11 cellular contexts compared by ENCODE assay signal in genomic region chr17:65058151-65058550, GRCh38. TPM values are rescaled to one million over a fixed set of nuclear protein-coding genes. Genes with fewer than 3 reads are reported as not detected.
DNase-seq lines count a peak whose midpoint lies in the region; ATAC-seq and TF ChIP-seq lines count a peak whose summit lies in the region.
"Had no signal": no experiment of that assay in that cellular context is flagged by ENCODE, and none has a peak within 500 bp of the region (broad histone marks: within the 10 kb centered on the region; RNA-seq: fewer than 3 reads in every experiment).

No MANE protein-coding gene starts in this region.

- no peak overlapping the region for H3K27ac ChIP-seq in H9 (ENCODE audit: insufficient read length, low read depth, low read length)
- H3K27ac ChIP-seq in gastrocnemius medialis = peak overlapping the region; percentile 98 to 100 (median 99)

- H3K4me2 ChIP-seq in H9 (ENCODE audit: insufficient read depth, insufficient read length, low read length) = no peak overlapping the region

- peak overlapping the region in 1 of 3 experiments; percentile 77; a peak in 1 of 7 replicates for H3K27ac Mint-ChIP-seq in H9
- H3K27ac Mint-ChIP-seq in activated CD8-positive, alpha-beta T cell treated with anti-CD3 and anti-CD28 coated beads for 36 hours = no peak overlapping the region
- peak overlapping the region; percentile 94 to 99 (median 98) for H3K27ac Mint-ChIP-seq in immature natural killer cell

- no peak overlapping the region for H2BK120ac ChIP-seq in H9 (ENCODE audit: low read depth, low read length, poor library complexity, severe bottlenecking)

- DNase-seq in H9 (no peak), immature natural killer cell (no peak), gastrocnemius medialis (no peak), SW 1271 (lab: John Stamatoyannopoulos, UW) (no peak), NCI-H226 (no peak), NCI-H345 (lab: John Stamatoyannopoulos, UW) (no peak)
- DNase-seq in activated CD8-positive, alpha-beta T cell treated with anti-CD3 and anti-CD28 coated beads for 36 hours = no peak
- no peak for DNase-seq in stimulated activated CD4-positive, alpha-beta T cell treated with anti-CD3 and anti-CD28 coated beads, Interleukin-2, amount 100 ng/mL, for 24 hours
- DNase-seq: activated CD4-positive, alpha-beta T cell treated with anti-CD3 and anti-CD28 coated beads for 1 hour; central memory CD4-positive, alpha-beta T cell; tibial artery had no signal

- H3K4me1 ChIP-seq in H9 (ENCODE audit: insufficient read depth, low read length) = peaks cover 5% of the 10 kb centered on the region; the same call in 1 of the 2 replicates
- peaks cover 29 to 34% of the 10 kb centered on the region in 2 donors for H3K4me1 ChIP-seq in gastrocnemius medialis

- TF ChIP-seq POLR2A in gastrocnemius medialis (IDR thresholded peaks at IDR 0.05) = no peak

- H3K4ac ChIP-seq in H9 (ENCODE audit: low read depth, low read length) = no peak overlapping the region

- H4K91ac ChIP-seq in H9 (ENCODE audit: insufficient read length, low read depth, low read length) = no peak overlapping the region

- intact Hi-C loops in activated CD8-positive, alpha-beta T cell treated with anti-CD3 and anti-CD28 coated beads for 36 hours (cut with micrococcal nuclease) = loop anchor here (5.0 kb wide), 1 partner anchor 36 kb away; no protein-coding TSS in a partner anchor
- intact Hi-C loops in gastrocnemius medialis (cut with DNase I; ENCODE audit: low total_unique reads) = loop anchor here (10.0 kb wide), 2 partner anchors 497 to 913 kb away; no protein-coding TSS in a partner anchor

- H3K4me3 Mint-ChIP-seq in H9 (peak overlapping the region; percentile 76 to 82; a peak in 4 of 5 replicates), immature natural killer cell (peak overlapping the region; percentile 55 to 99 (median 97))
- H3K4me3 Mint-ChIP-seq in activated CD8-positive, alpha-beta T cell treated with anti-CD3 and anti-CD28 coated beads for 36 hours = peak overlapping the region; percentile 88

- POLR2A ChIA-PET in activated CD8-positive, alpha-beta T cell treated with anti-CD3 and anti-CD28 coated beads for 36 hours (lab: Charles Lee) = interaction anchor here (0.5 to 1.2 kb wide), 3 partner anchors 11 to 76 kb away, joined by 3 to 4 read pairs (median 3); no protein-coding TSS in a partner anchor

- CTCF ChIA-PET in activated CD8-positive, alpha-beta T cell treated with anti-CD3 and anti-CD28 coated beads for 36 hours (lab: Charles Lee) = interaction anchor here (0.9 to 1.6 kb wide), 4 partner anchors 18 to 96 kb away, joined by 3 to 8 read pairs (median 4); no protein-coding TSS in a partner anchor

- no peaks in the 10 kb centered on the region for H3K79me1 ChIP-seq in H9 (ENCODE audit: insufficient read depth, low read depth, low read length, poor library complexity, severe bottlenecking)

- H3K23me2 ChIP-seq in H9 (ENCODE audit: insufficient read length, low read depth, low read length, poor library complexity, severe bottlenecking) = peaks cover 9% of the 10 kb centered on the region

- no peaks in the 10 kb centered on the region for H3K9me3 ChIP-seq in H9 (ENCODE audit: control insufficient read depth, low read depth, low read length)
- H3K9me3 ChIP-seq in gastrocnemius medialis = no peaks in the 10 kb centered on the region
- H3K9me3 ChIP-seq: tibial artery had no signal

- no peak overlapping the region for H3K9ac ChIP-seq in H9 (ENCODE audit: extremely low read depth, insufficient read length, low read length)

- no peak for ATAC-seq in activated CD8-positive, alpha-beta T cell treated with anti-CD3 and anti-CD28 coated beads for 36 hours
- ATAC-seq in gastrocnemius medialis = no peak

- H3K9me3 Mint-ChIP-seq in H9 (0 out of 5 replicates have a peak, but pooled peaks cover 0 to 5% of the 10 kb centered on the region in 2 experiments), immature natural killer cell (no peaks in the 10 kb centered on the region)
- H3K9me3 Mint-ChIP-seq in activated CD8-positive, alpha-beta T cell treated with anti-CD3 and anti-CD28 coated beads for 36 hours = no peaks in the 10 kb centered on the region

- no peak overlapping the region for H3K18ac ChIP-seq in H9 (ENCODE audit: insufficient read length, low read depth, low read length)

- H3K14ac ChIP-seq in H9 (ENCODE audit: insufficient read depth, low read length) = no peak overlapping the region

- no peak overlapping the region for H3T11ph ChIP-seq in H9 (ENCODE audit: low read length)

- no peaks in the 10 kb centered on the region for H3K27me3 ChIP-seq in H9 (ENCODE audit: insufficient read depth, low read length)
- H3K27me3 ChIP-seq in gastrocnemius medialis = no peaks in the 10 kb centered on the region
- H3K27me3 ChIP-seq: tibial artery had no signal

- H3K23ac ChIP-seq in H9 (ENCODE audit: insufficient read length, low read depth, low read length) = no peak overlapping the region

- WGBS in H9 (ENCODE audit: extremely low coverage, insufficient read length, low lambda C conversion rate) = no CpG with 5 or more reads among the region's 7 CpGs

- H4K20me1 ChIP-seq in H9 (ENCODE audit: control insufficient read depth, insufficient read depth, insufficient read length) = no peaks in the 10 kb centered on the region

- in situ Hi-C loops in gastrocnemius medialis (cut with MboI; ENCODE audit: low sequenced_read_pairs in 4 of 4) = loop anchor here in 1 of 4 donors (10.0 kb wide), 1 partner anchor 83 kb away; no protein-coding TSS in a partner anchor

- H2AFZ ChIP-seq in H9 (ENCODE audit: low read length) = no peak overlapping the region

- TF ChIP-seq CTCF in H9 (conservative IDR thresholded peaks at IDR 0.05) = no peak
- no peak for TF ChIP-seq CTCF in activated CD8-positive, alpha-beta T cell treated with anti-CD3 and anti-CD28 coated beads for 36 hours (IDR thresholded peaks at IDR 0.05)
- TF ChIP-seq CTCF in gastrocnemius medialis (IDR thresholded peaks at IDR 0.05 in 4 of 5, conservative IDR thresholded peaks at IDR 0.05 in 1 of 5) = no peak

- H2BK12ac ChIP-seq in H9 (ENCODE audit: insufficient read length, low read depth, low read length) = no peak overlapping the region

- H4K5ac ChIP-seq in H9 (ENCODE audit: insufficient read length, low read depth, low read length) = no peak overlapping the region

- no peak overlapping the region for H2BK15ac ChIP-seq in H9 (ENCODE audit: low read depth, low read length)

- no peaks in the 10 kb centered on the region; the same call in 1 of the 2 replicates for H3K27me3 Mint-ChIP-seq in H9 (ENCODE audit: low read depth)
- H3K27me3 Mint-ChIP-seq in activated CD8-positive, alpha-beta T cell treated with anti-CD3 and anti-CD28 coated beads for 36 hours = no peaks in the 10 kb centered on the region
- H3K27me3 Mint-ChIP-seq in immature natural killer cell (ENCODE audit: low read depth in 3 of 3) = peaks cover 9 to 30% (median 12%) of the 10 kb centered on the region in 3 donors

- H2BK20ac ChIP-seq in H9 (ENCODE audit: low read depth, low read length, poor library complexity, severe bottlenecking) = no peak overlapping the region

- H3K56ac ChIP-seq in H9 (ENCODE audit: insufficient read length, low read depth, low read length) = no peak overlapping the region

- H3K4me1 Mint-ChIP-seq in H9 (peaks cover 53 to 67% of the 10 kb centered on the region in 2 experiments), immature natural killer cell (peaks cover 41 to 46% of the 10 kb centered on the region in 2 donors)
- H3K4me1 Mint-ChIP-seq in activated CD8-positive, alpha-beta T cell treated with anti-CD3 and anti-CD28 coated beads for 36 hours (ENCODE audit: low read depth) = peaks cover 21% of the 10 kb centered on the region

- H3K36me3 Mint-ChIP-seq in H9 (ENCODE audit: insufficient read depth in 1 of 3, low read depth in 3 of 3) (peaks cover 3 to 7% (median 5%) of the 10 kb centered on the region in 3 experiments), immature natural killer cell (peaks cover 0 to 5% (median 0%) of the 10 kb centered on the region in 3 donors)
- peaks cover 26% of the 10 kb centered on the region for H3K36me3 Mint-ChIP-seq in activated CD8-positive, alpha-beta T cell treated with anti-CD3 and anti-CD28 coated beads for 36 hours (ENCODE audit: low read depth)

- H3K4me3 ChIP-seq in gastrocnemius medialis = no peak overlapping the region

- peaks cover 0 to 5% of the 10 kb centered on the region in 2 donors for H3K36me3 ChIP-seq in gastrocnemius medialis

- no peak overlapping the region for H2AK5ac ChIP-seq in H9 (ENCODE audit: insufficient read length, low read length)

- no peak overlapping the region for H4K8ac ChIP-seq in H9 (replicated peaks; ENCODE audit: insufficient read length, low read depth, low read length)

- H2BK5ac ChIP-seq in H9 (ENCODE audit: insufficient read length, low read length) = no peak overlapping the region

- peaks cover 10% of the 10 kb centered on the region for H3K79me2 ChIP-seq in H9 (ENCODE audit: insufficient read depth, low read length)

RNA-seq across cellular contexts. Expression of gene GNA13, which starts 1.6 kb away (rescaled TPM):
- total RNA-seq in H9 (2021) (52.2 and 57.4 TPM in 2 replicates), gastrocnemius medialis (100 to 1,000 TPM in 3 of 4 donors, 10 to 100 TPM in 1; 87.7 to 146 (median 103) TPM)
- total RNA-seq in activated CD8-positive, alpha-beta T cell treated with anti-CD3 and anti-CD28 coated beads for 36 hours = 10 to 100 TPM; 48.5 to 50.7 TPM
- 10 to 100 TPM; 40.0 to 58.3 (median 51.7) TPM for polyA plus RNA-seq in immature natural killer cell
